ENCODE assay signal across 6 cellular contexts in the genomic region with DNA sequence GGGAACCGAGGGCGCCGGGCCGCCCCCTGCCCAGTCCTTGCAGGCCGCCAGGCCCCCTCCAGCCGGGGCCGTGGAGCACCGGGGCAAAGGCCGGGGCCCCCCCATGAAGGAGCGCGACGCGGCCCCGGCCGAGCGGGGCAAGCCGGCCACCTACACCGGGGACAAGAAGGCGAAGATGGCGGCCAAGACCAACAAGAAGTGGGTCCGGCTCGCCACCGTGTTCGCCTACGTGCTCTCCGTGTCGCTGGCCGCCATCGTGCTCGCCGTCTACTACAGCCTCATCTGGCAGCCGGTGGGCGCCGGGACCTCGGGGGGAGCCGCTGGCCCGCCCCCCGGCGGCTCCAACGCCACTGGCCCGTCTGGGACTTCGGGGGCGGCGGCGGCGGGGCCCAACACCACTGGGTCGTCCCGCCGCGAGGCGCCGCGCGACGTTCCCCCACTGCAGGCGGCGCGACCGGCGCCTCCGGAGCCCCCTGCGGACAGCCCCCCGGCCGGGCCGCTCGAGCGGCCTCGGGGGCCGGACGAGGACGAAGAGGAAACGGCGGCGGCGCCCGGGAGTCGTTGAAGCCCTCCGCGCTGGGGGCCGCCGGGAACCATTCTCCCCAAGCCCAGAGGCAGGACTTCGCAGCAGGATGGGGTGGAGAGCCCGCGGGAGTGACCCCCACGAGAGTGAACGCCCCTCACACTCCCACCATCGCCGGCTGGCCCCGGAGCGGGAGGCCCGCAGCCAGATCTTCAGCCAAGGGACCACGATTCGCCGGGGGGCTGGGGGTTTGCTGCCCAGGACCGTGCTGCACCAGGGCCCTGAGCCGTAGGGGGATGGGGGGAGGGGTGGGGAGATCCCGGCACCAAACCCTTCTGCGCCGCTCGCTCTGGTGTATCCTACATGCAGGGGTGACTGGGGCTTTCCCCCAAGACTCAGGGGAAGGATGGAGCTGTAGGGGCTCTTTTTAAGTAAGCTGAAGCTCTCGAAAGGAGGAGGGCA. TPM values are rescaled to one million over a fixed set of nuclear protein-coding genes. Genes with fewer than 3 reads are reported as not detected.
DNase-seq lines count a peak whose midpoint lies in the region; ATAC-seq, FAIRE-seq and TF ChIP-seq lines count a peak whose summit lies in the region.

No MANE protein-coding gene starts in this region.

- no peak for FAIRE-seq in pancreas (lab: Jason Lieb, UNC)

- H3K9me3 ChIP-seq in colonic mucosa = no peaks in the 10 kb centered on the region
- no peaks in the 10 kb centered on the region for H3K9me3 ChIP-seq in pancreas

- peak; percentile 9 for ATAC-seq in GM18909 (IDR thresholded peaks at IDR 0.05; ENCODE audit: poor library complexity, unreplicated experiment)
- ATAC-seq in pancreas = peak in 1 of 4 donors; percentile 3

- peak overlapping the region; percentile 66 to 70 for H3K9ac ChIP-seq in colonic mucosa (ENCODE audit: low read depth in 2 of 2, low read length in 2 of 2)

- peak overlapping the region; percentile 64 for H3K27ac ChIP-seq in HL-60 (replicated peaks)
- peak overlapping the region; percentile 28 for H3K27ac ChIP-seq in colonic mucosa
- peak overlapping the region in 2 of 4 donors; percentile 57 to 64 for H3K27ac ChIP-seq in pancreas

- H3K27me3 ChIP-seq in HL-60 (ENCODE audit: insufficient read depth, poor library complexity, severe bottlenecking) (no peaks in the 10 kb centered on the region), colonic mucosa (no peaks in the 10 kb centered on the region), pancreas (no peaks in the 10 kb centered on the region)

- H3K4me3 ChIP-seq in HL-60 (replicated peaks; ENCODE audit: insufficient read depth, low read length) (peak overlapping the region; percentile 65), colonic mucosa (peak overlapping the region; percentile 81), pancreas (peak overlapping the region; percentile 49 to 86 (median 80))

- TF ChIP-seq CTCF in HL-60 (IDR thresholded peaks at IDR 0.05; ENCODE audit: insufficient read depth, low read length) (no peak), colonic mucosa (IDR thresholded peaks at IDR 0.05) (no peak), pancreas (IDR thresholded peaks at IDR 0.05) (no peak)

- WGBS in pancreas, 2 donors = 0 to 1% methylated on average over 59 to 101 of the region's 101 CpGs

- intact Hi-C loops in colonic mucosa (cut with DNase I) = loop anchor here (5.0 kb wide), 2 partner anchors 43 to 98 kb away; no protein-coding TSS in a partner anchor
- intact Hi-C loops in pancreas (cut with DNase I) = no loop called here

- H3K36me3 ChIP-seq in colonic mucosa = no peaks in the 10 kb centered on the region
- H3K36me3 ChIP-seq in pancreas = no peaks in the 10 kb centered on the region

- DNase-seq in HL-60 (ENCODE audit: low read depth in 1 of 2, low spot score in 1 of 2) (no peak), colonic mucosa (no peak), pancreas (peak in 4 of 6 donors; percentile 45 to 82 (median 68)), GF-D8 (lab: John Stamatoyannopoulos, UW) (no peak), superior temporal gyrus (ENCODE audit: extremely low spot score) (no peak)

- H3K4me1 ChIP-seq in colonic mucosa (peaks cover 5% of the 10 kb centered on the region), pancreas (peaks cover 9 to 18% (median 12%) of the 10 kb centered on the region in 3 donors)

RNA-seq across cellular contexts. Expression of gene INAFM2, which starts 0.8 kb away (rescaled TPM):
- total RNA-seq in colonic mucosa (10 to 100 TPM; 10.8 to 28.6 TPM), pancreas (10 to 100 TPM in 5 of 6 donors, 1 to 10 TPM in 1; 8.1 to 16.4 (median 11.3) TPM)
- 10 to 100 TPM in 1 of 2 donors, 1 to 10 TPM in 1; 6.5 to 11.7 TPM for polyA plus RNA-seq in pancreas

RNA-seq across cellular contexts. Expression of gene CCDC9B, which starts 16.5 kb away (rescaled TPM):
- total RNA-seq in colonic mucosa (10 to 100 TPM; 13.1 to 28.7 TPM), pancreas (10 to 100 TPM; 18.3 to 63.6 (median 29.9) TPM)
- 10 to 100 TPM; 32.0 to 72.3 TPM for polyA plus RNA-seq in pancreas

RNA-seq across cellular contexts. Expression of gene PLCB2, which starts 16.5 kb away (rescaled TPM):
- total RNA-seq in colonic mucosa (1 to 10 TPM; 5.7 to 9.5 TPM), pancreas (10 to 100 TPM in 2 of 6 donors, 1 to 10 TPM in 3, under 1 TPM in 1; 0.94 to 23.5 (median 4.1) TPM)
- 1 to 10 TPM; 5.3 to 9.7 TPM for polyA plus RNA-seq in pancreas

RNA-seq across cellular contexts. Expression of gene PHGR1, which starts 26.6 kb away (rescaled TPM):
- 1,000 to 10,000 TPM; 1,442 to 2,028 TPM for total RNA-seq in colonic mucosa
- 1 to 10 TPM in 1 of 6 donors, under 1 TPM in 2, not detected in 3; 0.56 to 1.8 (median 0.78) TPM for total RNA-seq in pancreas
- polyA plus RNA-seq in pancreas = 10 to 100 TPM; 12.4 to 41.5 TPM

RNA-seq across cellular contexts. Expression of gene DISP2, which starts 33.8 kb away (rescaled TPM):
- total RNA-seq in colonic mucosa = 10 to 100 TPM; 12.6 to 16.3 TPM
- 1 to 10 TPM in 2 of 6 donors, under 1 TPM in 4; 0.14 to 2.0 (median 0.70) TPM for total RNA-seq in pancreas
- 1 to 10 TPM; 4.1 TPM for polyA plus RNA-seq in pancreas

Comparison
In these comparisons a context has a peak if more than half of its experiments do, and no peak if none do; other contexts are left out.
1. DNase-seq: peak in pancreas (4 of 6); none in HL-60 (0 of 2), colonic mucosa (single experiment), GF-D8 (single experiment) and superior temporal gyrus (single experiment).
2. Peak in every context shown above with its lines, with median percentiles within 50 percentile points of each other: H3K4me3 ChIP-seq.